In genomic region chr12:10613334-10614055, GRCh38 we compare ENCODE assay signal across 8 cellular contexts. TPM values are rescaled to one million over a fixed set of nuclear protein-coding genes. Genes with fewer than 3 reads are reported as not detected.
DNase-seq lines count a peak whose midpoint lies in the region; ATAC-seq and TF ChIP-seq lines count a peak whose summit lies in the region.

Gene MAGOHB, minus strand, starts transcription at chr12:10613609. Its CDS starts 77 bp downstream, at chr12:10613532.

- H3K27me3 Mint-ChIP-seq in IgD-negative memory B cell: peaks cover 5% of the 10 kb centered on the region

- H3K4me1 Mint-ChIP-seq in IgD-negative memory B cell: peaks cover 21 to 22% (median 22%) of the 10 kb centered on the region in 3 donors

- TF ChIP-seq CTCF in epithelial cell of esophagus (IDR thresholded peaks at IDR 0.05; ENCODE audit: insufficient read depth, low read depth, low read length, missing control alignments): no peak

- H3K36me3 Mint-ChIP-seq in IgD-negative memory B cell: peaks cover 4% of the 10 kb centered on the region

- H3K4me1 ChIP-seq in mononuclear cell (ENCODE audit: insufficient read depth, low read length): peaks cover 20% of the 10 kb centered on the region

- peak; percentile 71 for DNase-seq in DMS 273 treated with DMSO at 0.1 percent for 48 hours (lab: John Stamatoyannopoulos, UW)
- peak; percentile 68 for DNase-seq in OCI-M2 (lab: John Stamatoyannopoulos, UW; ENCODE audit: unreplicated experiment)
- DNase-seq in activated T-cell treated with anti-CD3 and anti-CD28 coated beads for 4 hours: peak; percentile 100
- DNase-seq in epithelial cell of esophagus (ENCODE audit: low read depth): peak; percentile 97
- peak; percentile 99 for DNase-seq in stimulated activated CD8-positive, alpha-beta memory T cell treated with anti-CD3 and anti-CD28 coated beads, Interleukin-4, amount 100 ng/mL, for 1 hour (ENCODE audit: low read depth in 2 of 2, low spot score in 1 of 2)

- peak within 1 kb of the TSS; percentile 99 to 100 (median 99) for H3K27ac Mint-ChIP-seq in IgD-negative memory B cell

- H3K4me3 ChIP-seq in epithelial cell of esophagus (ENCODE audit: low read length) (peak within 1 kb of the TSS; percentile 67), mononuclear cell (ENCODE audit: low read length) (peak within 1 kb of the TSS; percentile 74)

- peak within 1 kb of the TSS; percentile 98 to 100 (median 99) for H3K4me3 Mint-ChIP-seq in IgD-negative memory B cell

- ATAC-seq in GM21529 (IDR thresholded peaks at IDR 0.05; ENCODE audit: unreplicated experiment): peak; percentile 95

- H3K9me3 ChIP-seq in mononuclear cell (ENCODE audit: low read depth, low read length): no peaks in the 10 kb centered on the region

- H3K27me3 ChIP-seq in mononuclear cell (ENCODE audit: insufficient read depth, low read length): no peaks in the 10 kb centered on the region

- peaks cover 0 to 3% (median 0%) of the 10 kb centered on the region in 3 donors for H3K9me3 Mint-ChIP-seq in IgD-negative memory B cell

RNA-seq across cellular contexts. Expression of gene MAGOHB, which starts in this region (rescaled TPM):
- 42.0 TPM for polyA plus RNA-seq in IgD-negative memory B cell
- total RNA-seq in mononuclear cell: 10.1 TPM

Comparison
In these comparisons a context has a peak if more than half of its experiments do, and no peak if none do; other contexts are left out.
1. Peak in every context shown above with its lines: DNase-seq, ATAC-seq and H3K4me3 ChIP-seq.